16 cellular contexts compared by ENCODE assay signal in genomic region chr1:107145637-107146036, GRCh38. TPM values are rescaled to one million over a fixed set of nuclear protein-coding genes. Genes with fewer than 3 reads are reported as not detected.
DNase-seq lines count a peak whose midpoint lies in the region; ATAC-seq, FAIRE-seq and TF ChIP-seq lines count a peak whose summit lies in the region.
"Had no signal": no experiment of that assay in that cellular context is flagged by ENCODE, and none has a peak within 500 bp of the region (broad histone marks: within the 10 kb centered on the region; RNA-seq: fewer than 3 reads in every experiment).

No MANE protein-coding gene starts in this region.

- CTCF ChIA-PET in activated naive CD4-positive, alpha-beta T cell treated with anti-CD3 and anti-CD28 coated beads, Interleukin-2, amount 10 ng/mL, durations not matched to agents 7 days and 5 days (lab: Charles Lee), result interaction anchor here (0.7 kb wide), 1 partner anchor 600 kb away, joined by 3 read pairs; no protein-coding TSS in a partner anchor

- FAIRE-seq in bronchial epithelial cell (lab: Jason Lieb, UNC), result no peak
- FAIRE-seq: GM18507 had no signal

- H3K27me3 ChIP-seq in bronchial epithelial cell (ENCODE audit: control insufficient read depth, insufficient read depth, low read length), result no peaks in the 10 kb centered on the region

- DNase-seq in NCI-H1105 treated with DMSO at 0.1 percent for 48 hours (lab: John Stamatoyannopoulos, UW) (peak; percentile 17), NCI-H1105 (lab: John Stamatoyannopoulos, UW) (no peak), NCI-H446 (lab: John Stamatoyannopoulos, UW) (peak; percentile 84 to 89), bronchial epithelial cell (ENCODE audit: low read depth) (peak; percentile 11), endothelial cell (ENCODE audit: low spot score) (no peak)
- DNase-seq in activated naive CD4-positive, alpha-beta T cell treated with anti-CD3 and anti-CD28 coated beads, Interleukin-2, amount 10 ng/mL, durations not matched to agents 7 days and 5 days, result no peak
- DNase-seq: ACHN; CD4-positive, CD25-positive, alpha-beta regulatory T cell; DMS53; GOT3; H9; IMR-90 had no signal

- peaks cover 3% of the 10 kb centered on the region for H3K4me1 Mint-ChIP-seq in endothelial cell (ENCODE audit: unreplicated experiment)
- H3K4me1 Mint-ChIP-seq in activated naive CD4-positive, alpha-beta T cell treated with anti-CD3 and anti-CD28 coated beads, Interleukin-2, amount 10 ng/mL, durations not matched to agents 7 days and 5 days, result peaks cover 7% of the 10 kb centered on the region

- H3K36me3 ChIP-seq in bronchial epithelial cell (ENCODE audit: control insufficient read depth, insufficient read depth, low read length), result no peaks in the 10 kb centered on the region
- H3K36me3 ChIP-seq: BLaER1 treated with 17β-estradiol and CSF1 and Interleukin-3, amounts not matched to agents 10 nM and 100 nM had no signal

- no peak overlapping the region for H3K27ac Mint-ChIP-seq in endothelial cell (ENCODE audit: unreplicated experiment)
- H3K27ac Mint-ChIP-seq in activated naive CD4-positive, alpha-beta T cell treated with anti-CD3 and anti-CD28 coated beads, Interleukin-2, amount 10 ng/mL, durations not matched to agents 7 days and 5 days, result no peak overlapping the region
- H3K27ac Mint-ChIP-seq: CD4-positive, CD25-positive, alpha-beta regulatory T cell; H9 had no signal

- no peak for TF ChIP-seq CTCF in bronchial epithelial cell (IDR thresholded peaks at IDR 0.05; ENCODE audit: insufficient read depth, low read length, severe bottlenecking)
- TF ChIP-seq CTCF in endothelial cell (IDR thresholded peaks at IDR 0.05; ENCODE audit: unreplicated experiment), result no peak

- H3K4me3 Mint-ChIP-seq in endothelial cell (ENCODE audit: unreplicated experiment), result no peak overlapping the region
- H3K4me3 Mint-ChIP-seq in activated naive CD4-positive, alpha-beta T cell treated with anti-CD3 and anti-CD28 coated beads, Interleukin-2, amount 10 ng/mL, durations not matched to agents 7 days and 5 days, result no peak overlapping the region
- H3K4me3 Mint-ChIP-seq: CD4-positive, CD25-positive, alpha-beta regulatory T cell; H9 had no signal

- H3K4me3 ChIP-seq in bronchial epithelial cell (ENCODE audit: low read depth, low read length), result no peak overlapping the region
- H3K4me3 ChIP-seq: BLaER1 treated with 17β-estradiol and CSF1 and Interleukin-3, amounts not matched to agents 10 nM and 100 nM had no signal

- no peaks in the 10 kb centered on the region for H3K36me3 Mint-ChIP-seq in endothelial cell (ENCODE audit: low read depth, unreplicated experiment)
- no peaks in the 10 kb centered on the region for H3K36me3 Mint-ChIP-seq in activated naive CD4-positive, alpha-beta T cell treated with anti-CD3 and anti-CD28 coated beads, Interleukin-2, amount 10 ng/mL, durations not matched to agents 7 days and 5 days
- H3K36me3 Mint-ChIP-seq: CD4-positive, CD25-positive, alpha-beta regulatory T cell had no signal

- peaks cover 4% of the 10 kb centered on the region for H3K27me3 Mint-ChIP-seq in endothelial cell (ENCODE audit: unreplicated experiment)
- peaks cover 15% of the 10 kb centered on the region for H3K27me3 Mint-ChIP-seq in activated naive CD4-positive, alpha-beta T cell treated with anti-CD3 and anti-CD28 coated beads, Interleukin-2, amount 10 ng/mL, durations not matched to agents 7 days and 5 days

- no peaks in the 10 kb centered on the region for H3K9me3 Mint-ChIP-seq in endothelial cell (ENCODE audit: unreplicated experiment)
- no peaks in the 10 kb centered on the region for H3K9me3 Mint-ChIP-seq in activated naive CD4-positive, alpha-beta T cell treated with anti-CD3 and anti-CD28 coated beads, Interleukin-2, amount 10 ng/mL, durations not matched to agents 7 days and 5 days
- H3K9me3 Mint-ChIP-seq: CD4-positive, CD25-positive, alpha-beta regulatory T cell; H9 had no signal

- no peak for ATAC-seq in GM21723 (IDR thresholded peaks at IDR 0.05; ENCODE audit: unreplicated experiment)

RNA-seq across cellular contexts. Expression of gene NTNG1, which starts 4.8 kb away (rescaled TPM):
- total RNA-seq in bronchial epithelial cell, result 2.4 and 5.4 TPM in 2 replicates
- total RNA-seq in endothelial cell (ENCODE audit: unreplicated experiment), result 3.2 TPM
- total RNA-seq: CD4-positive, CD25-positive, alpha-beta regulatory T cell; HT-29 had no signal

Comparison
In these comparisons a context has a peak if more than half of its experiments do, and no peak if none do; other contexts are left out.
1. DNase-seq: peak in NCI-H1105 treated with DMSO at 0.1 percent for 48 hours (single experiment), NCI-H446 (2 of 2) and bronchial epithelial cell (single experiment); none in NCI-H1105 (single experiment), endothelial cell (single experiment) and activated naive CD4-positive, alpha-beta T cell treated with anti-CD3 and anti-CD28 coated beads, Interleukin-2, amount 10 ng/mL, durations not matched to agents 7 days and 5 days (single experiment).